In the genomic region with DNA sequence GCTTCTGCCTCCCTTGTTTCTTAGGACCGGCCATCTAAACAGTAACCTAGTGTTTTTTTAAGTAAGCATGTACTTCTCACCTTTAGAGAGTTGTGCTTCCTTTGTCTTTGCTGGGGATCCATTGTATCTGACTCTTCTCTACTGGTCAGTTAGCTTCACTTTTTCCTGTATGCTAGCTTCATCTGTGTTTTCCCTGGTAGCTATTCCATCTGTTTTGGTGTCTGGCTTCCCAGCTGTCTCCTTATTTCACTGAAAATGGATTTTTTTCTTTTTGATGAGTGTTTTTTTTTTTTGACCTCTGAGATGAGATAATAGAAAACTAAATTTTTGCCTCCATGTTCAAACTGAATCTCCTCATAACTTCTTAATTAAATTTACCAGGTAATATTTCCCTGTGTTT, we compare ENCODE assay signal across 16 cellular contexts.
DNase-seq lines count a peak whose midpoint lies in the region; ATAC-seq and TF ChIP-seq lines count a peak whose summit lies in the region.
"Had no signal": no experiment of that assay in that cellular context is flagged by ENCODE, and none has a peak within 500 bp of the region (broad histone marks: within the 10 kb centered on the region; RNA-seq: fewer than 3 reads in every experiment).

No MANE protein-coding gene starts in this region.

- DNase-seq in G401 (ENCODE audit: low spot score) (peak; percentile 72), NCI-H1694 treated with DMSO at 0.1 percent for 48 hours (lab: John Stamatoyannopoulos, UW) (peak; percentile 47), WTC11 (ENCODE audit: low spot score) (no peak), amygdala (lab: John Stamatoyannopoulos, UW) (no peak), middle frontal gyrus (ENCODE audit: extremely low spot score, low spot score) (no peak)
- DNase-seq: CD8-positive, alpha-beta T cell; DMS 273 treated with DMSO at 0.1 percent for 48 hours; DMS53; DND-41; EL; GM23248; HCEC 1CT; IMR-90 had no signal

- no peaks in the 10 kb centered on the region for H3K27me3 Mint-ChIP-seq in WTC11 (ENCODE audit: low read depth)
- H3K27me3 Mint-ChIP-seq: B cell had no signal

- peaks cover 3% of the 10 kb centered on the region; the same call in 1 of the 2 replicates for H3K36me3 Mint-ChIP-seq in WTC11
- H3K36me3 Mint-ChIP-seq: CD8-positive, alpha-beta T cell had no signal

- POLR2A ChIA-PET in WTC11 (lab: Charles Lee) = no interaction called here

- in situ Hi-C loops in G401 (cut with HindIII; ENCODE audit: low sequenced_read_pairs) = no loop called here

- CTCF ChIA-PET in WTC11 (lab: Charles Lee) = no interaction called here

- ATAC-seq in WTC11 = no peak
- ATAC-seq in GM21717 (IDR thresholded peaks at IDR 0.05; ENCODE audit: unreplicated experiment) = no peak
- ATAC-seq: CD8-positive, alpha-beta T cell; K562 had no signal

- H3K4me1 Mint-ChIP-seq in WTC11 = no peaks in the 10 kb centered on the region
- H3K4me1 Mint-ChIP-seq: B cell had no signal

- H3K4me3 Mint-ChIP-seq in WTC11 = no peak overlapping the region
- H3K4me3 Mint-ChIP-seq: B cell; CD8-positive, alpha-beta T cell had no signal

- no peak for TF ChIP-seq CTCF in WTC11 (IDR thresholded peaks at IDR 0.05)

- 0 out of 2 replicates have a peak overlapping the region, but pooled peaks have one; percentile 44 for H3K27ac Mint-ChIP-seq in WTC11
- H3K27ac Mint-ChIP-seq: B cell; CD8-positive, alpha-beta T cell had no signal

- peaks cover 4% of the 10 kb centered on the region for H3K9me3 Mint-ChIP-seq in WTC11

TF ChIP-seq in WTC11, 78 proteins besides CTCF, POLR2A, EP300 and RAD21:
- TF ChIP-seq, protein P1, sequence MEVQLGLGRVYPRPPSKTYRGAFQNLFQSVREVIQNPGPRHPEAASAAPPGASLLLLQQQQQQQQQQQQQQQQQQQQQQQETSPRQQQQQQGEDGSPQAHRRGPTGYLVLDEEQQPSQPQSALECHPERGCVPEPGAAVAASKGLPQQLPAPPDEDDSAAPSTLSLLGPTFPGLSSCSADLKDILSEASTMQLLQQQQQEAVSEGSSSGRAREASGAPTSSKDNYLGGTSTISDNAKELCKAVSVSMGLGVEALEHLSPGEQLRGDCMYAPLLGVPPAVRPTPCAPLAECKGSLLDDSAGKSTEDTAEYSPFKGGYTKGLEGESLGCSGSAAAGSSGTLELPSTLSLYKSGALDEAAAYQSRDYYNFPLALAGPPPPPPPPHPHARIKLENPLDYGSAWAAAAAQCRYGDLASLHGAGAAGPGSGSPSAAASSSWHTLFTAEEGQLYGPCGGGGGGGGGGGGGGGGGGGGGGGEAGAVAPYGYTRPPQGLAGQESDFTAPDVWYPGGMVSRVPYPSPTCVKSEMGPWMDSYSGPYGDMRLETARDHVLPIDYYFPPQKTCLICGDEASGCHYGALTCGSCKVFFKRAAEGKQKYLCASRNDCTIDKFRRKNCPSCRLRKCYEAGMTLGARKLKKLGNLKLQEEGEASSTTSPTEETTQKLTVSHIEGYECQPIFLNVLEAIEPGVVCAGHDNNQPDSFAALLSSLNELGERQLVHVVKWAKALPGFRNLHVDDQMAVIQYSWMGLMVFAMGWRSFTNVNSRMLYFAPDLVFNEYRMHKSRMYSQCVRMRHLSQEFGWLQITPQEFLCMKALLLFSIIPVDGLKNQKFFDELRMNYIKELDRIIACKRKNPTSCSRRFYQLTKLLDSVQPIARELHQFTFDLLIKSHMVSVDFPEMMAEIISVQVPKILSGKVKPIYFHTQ (CRISPR knock-in tag; IDR thresholded peaks at IDR 0.05) = no peak
- TF ChIP-seq, protein P2, sequence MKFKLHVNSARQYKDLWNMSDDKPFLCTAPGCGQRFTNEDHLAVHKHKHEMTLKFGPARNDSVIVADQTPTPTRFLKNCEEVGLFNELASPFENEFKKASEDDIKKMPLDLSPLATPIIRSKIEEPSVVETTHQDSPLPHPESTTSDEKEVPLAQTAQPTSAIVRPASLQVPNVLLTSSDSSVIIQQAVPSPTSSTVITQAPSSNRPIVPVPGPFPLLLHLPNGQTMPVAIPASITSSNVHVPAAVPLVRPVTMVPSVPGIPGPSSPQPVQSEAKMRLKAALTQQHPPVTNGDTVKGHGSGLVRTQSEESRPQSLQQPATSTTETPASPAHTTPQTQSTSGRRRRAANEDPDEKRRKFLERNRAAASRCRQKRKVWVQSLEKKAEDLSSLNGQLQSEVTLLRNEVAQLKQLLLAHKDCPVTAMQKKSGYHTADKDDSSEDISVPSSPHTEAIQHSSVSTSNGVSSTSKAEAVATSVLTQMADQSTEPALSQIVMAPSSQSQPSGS (CRISPR knock-in tag; IDR thresholded peaks at IDR 0.05; ENCODE audit: borderline replicate concordance, low read depth) = no peak
- TF ChIP-seq, protein P3, sequence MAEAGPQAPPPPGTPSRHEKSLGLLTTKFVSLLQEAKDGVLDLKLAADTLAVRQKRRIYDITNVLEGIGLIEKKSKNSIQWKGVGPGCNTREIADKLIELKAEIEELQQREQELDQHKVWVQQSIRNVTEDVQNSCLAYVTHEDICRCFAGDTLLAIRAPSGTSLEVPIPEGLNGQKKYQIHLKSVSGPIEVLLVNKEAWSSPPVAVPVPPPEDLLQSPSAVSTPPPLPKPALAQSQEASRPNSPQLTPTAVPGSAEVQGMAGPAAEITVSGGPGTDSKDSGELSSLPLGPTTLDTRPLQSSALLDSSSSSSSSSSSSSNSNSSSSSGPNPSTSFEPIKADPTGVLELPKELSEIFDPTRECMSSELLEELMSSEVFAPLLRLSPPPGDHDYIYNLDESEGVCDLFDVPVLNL (CRISPR knock-in tag; IDR thresholded peaks at IDR 0.05; ENCODE audit: borderline replicate concordance, low read depth) = no peak
- TF ChIP-seq, protein P4, sequence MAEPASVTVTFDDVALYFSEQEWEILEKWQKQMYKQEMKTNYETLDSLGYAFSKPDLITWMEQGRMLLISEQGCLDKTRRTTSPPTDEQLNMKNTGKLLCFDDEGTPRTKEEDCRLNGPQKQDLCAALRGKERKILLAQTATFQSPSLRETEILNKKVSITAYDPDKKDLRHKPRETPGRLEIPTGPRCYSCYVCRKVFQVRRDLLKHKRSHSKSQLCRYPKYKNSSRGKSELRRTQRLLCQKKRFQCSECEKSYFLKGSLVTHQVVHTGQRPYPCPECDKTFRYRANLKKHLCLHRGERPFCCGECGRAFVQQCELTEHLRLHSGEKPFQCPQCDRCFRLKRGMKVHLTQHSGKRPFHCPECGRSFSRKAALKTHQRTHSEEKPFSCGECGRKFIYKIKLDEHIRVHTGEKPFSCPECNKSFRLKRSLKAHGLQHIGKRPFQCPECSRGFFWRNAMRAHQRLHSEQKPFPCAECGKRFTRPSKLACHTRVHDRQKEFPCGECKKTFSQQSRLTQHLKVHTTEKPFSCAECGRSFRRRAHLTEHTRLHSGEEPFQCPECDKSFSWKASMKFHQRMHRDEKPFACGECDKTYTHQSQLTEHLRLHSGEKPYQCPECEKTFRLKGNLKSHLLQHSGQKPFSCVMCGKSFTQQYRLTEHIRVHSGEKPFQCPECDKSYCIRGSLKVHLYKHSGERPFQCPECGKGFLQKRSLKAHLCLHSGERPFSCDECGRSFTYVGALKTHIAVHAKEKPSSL (CRISPR knock-in tag; conservative IDR thresholded peaks at IDR 0.05) = no peak

Comparison
In these comparisons a context has a peak if more than half of its experiments do, and no peak if none do; other contexts are left out.
1. DNase-seq: peak in G401 (single experiment) and NCI-H1694 treated with DMSO at 0.1 percent for 48 hours (single experiment); none in WTC11 (single experiment), amygdala (0 of 56) and middle frontal gyrus (single experiment).